22 cellular contexts compared by ENCODE assay signal in genomic region chr4:189215574-189215973, GRCh38.
"Had no signal": no experiment of that assay in that cellular context is flagged by ENCODE, and none has a peak within 500 bp of the region (broad histone marks: within the 10 kb centered on the region; RNA-seq: fewer than 3 reads in every experiment).

No MANE protein-coding gene starts in this region.

- H3K4me3 ChIP-seq: coronary artery, dorsolateral prefrontal cortex, esophagus muscularis mucosa, gastroesophageal sphincter, heart right ventricle, left lung, lower lobe of right lung, mucosa of descending colon had no signal

- H3K36me3 ChIP-seq: esophagus muscularis mucosa, gastroesophageal sphincter, heart right ventricle, left lung, lower lobe of right lung had no signal

- H3K27me3 ChIP-seq: esophagus muscularis mucosa, foreskin keratinocyte, gastroesophageal sphincter, heart right ventricle, left lung had no signal

- H3K9me3 ChIP-seq: esophagus muscularis mucosa, gastroesophageal sphincter, left lung, lower lobe of right lung, mucosa of descending colon had no signal

- ATAC-seq: foreskin keratinocyte; gastroesophageal sphincter; left lung; left ventricle myocardium superior; lower lobe of right lung; mucosa of descending colon; naive thymus-derived CD8-positive, alpha-beta T cell had no signal

- DNase-seq: dermis blood vessel endothelial cell; dorsolateral prefrontal cortex; effector CD4-positive, alpha-beta T cell; effector memory CD4-positive, alpha-beta T cell; foreskin keratinocyte; heart right ventricle; hippocampal formation; left lung; left ventricle myocardium superior; lower lobe of right lung; mesenchymal stem cell; mucosa of descending colon; naive B cell; naive thymus-derived CD8-positive, alpha-beta T cell had no signal

- H3K27ac ChIP-seq: coronary artery, dorsolateral prefrontal cortex, esophagus muscularis mucosa, foreskin keratinocyte, gastroesophageal sphincter, heart right ventricle, left lung, lower lobe of right lung had no signal

- H3K4me1 ChIP-seq: esophagus muscularis mucosa, foreskin keratinocyte, gastroesophageal sphincter, heart right ventricle, left lung, lower lobe of right lung had no signal

- FAIRE-seq: colon, endothelial cell of umbilical vein, frontal cortex, islet of Langerhans, keratinocyte had no signal
